In genomic region chr18:46452820-46453219, GRCh38 we compare ENCODE assay signal across 17 cellular contexts.
DNase-seq lines count a peak whose midpoint lies in the region; ATAC-seq and TF ChIP-seq lines count a peak whose summit lies in the region.
"Had no signal": no experiment of that assay in that cellular context is flagged by ENCODE, and none has a peak within 500 bp of the region (broad histone marks: within the 10 kb centered on the region; RNA-seq: fewer than 3 reads in every experiment).

No MANE protein-coding gene starts in this region.

- peak; percentile 47 for DNase-seq in D341Med (ENCODE audit: low spot score)
- DNase-seq in HFFc6: peak; percentile 34
- peak; percentile 73 for DNase-seq in NCI-H2171 treated with DMSO at 0.1 percent for 48 hours (lab: John Stamatoyannopoulos, UW)
- peak; percentile 42 for DNase-seq in fibroblast of mammary gland (ENCODE audit: low read depth)
- DNase-seq in Right ventricle myocardium inferior (ENCODE audit: missing footprints): no peak
- no peak for DNase-seq in posterior vena cava (ENCODE audit: low spot score)
- DNase-seq: activated CD4-positive, alpha-beta T cell treated with anti-CD3 and anti-CD28 coated beads for 4 hours; activated T-cell treated with anti-CD3 and anti-CD28 coated beads, Interleukin-2, amount 50 U/mL, for 1 hour; kidney glomerular epithelial cell; NCI-H1092 treated with DMSO at 0.1 percent for 48 hours; NCI-H526; Right ventricle myocardium superior; T-helper 9 cell had no signal

- no peak for ATAC-seq in HG03571 (IDR thresholded peaks at IDR 0.05; ENCODE audit: unreplicated experiment)
- no peak for ATAC-seq in Right ventricle myocardium inferior
- ATAC-seq in GM21381 (IDR thresholded peaks at IDR 0.05; ENCODE audit: unreplicated experiment): no peak

- H3K4me1 Mint-ChIP-seq in HFFc6 (ENCODE audit: low read depth): peaks cover 6% of the 10 kb centered on the region; the same call in 1 of the 2 replicates

- H3K36me3 Mint-ChIP-seq in HFFc6 (ENCODE audit: low read depth): no peaks in the 10 kb centered on the region

- H3K9me3 Mint-ChIP-seq in HFFc6: no peaks in the 10 kb centered on the region

- H3K4me3 ChIP-seq in fibroblast of mammary gland (ENCODE audit: control insufficient read depth, low read depth, low read length): no peak overlapping the region
- H3K4me3 ChIP-seq: BLaER1, suprapubic skin had no signal

- intact Hi-C loops in Right ventricle myocardium inferior (cut with DNase I): no loop called here
- intact Hi-C loops in posterior vena cava (cut with DNase I): no loop called here

- peaks cover 9% of the 10 kb centered on the region for H3K27me3 Mint-ChIP-seq in HFFc6 (ENCODE audit: insufficient read depth)

- no peak overlapping the region for H3K27ac Mint-ChIP-seq in HFFc6

- TF ChIP-seq CTCF in HFFc6 (IDR thresholded peaks at IDR 0.05) (no peak), fibroblast of mammary gland (conservative IDR thresholded peaks at IDR 0.05; ENCODE audit: control insufficient read depth, insufficient read depth, low read depth, low read length) (no peak)

- no peak overlapping the region for H3K4me3 Mint-ChIP-seq in HFFc6

Comparison
In these comparisons a context has a peak if more than half of its experiments do, and no peak if none do; other contexts are left out.
1. DNase-seq: peak in D341Med (single experiment), HFFc6 (single experiment), NCI-H2171 treated with DMSO at 0.1 percent for 48 hours (single experiment) and fibroblast of mammary gland (single experiment); none in Right ventricle myocardium inferior (single experiment) and posterior vena cava (single experiment).